Comparison of ENCODE assay signal across 14 cellular contexts in the genomic region with DNA sequence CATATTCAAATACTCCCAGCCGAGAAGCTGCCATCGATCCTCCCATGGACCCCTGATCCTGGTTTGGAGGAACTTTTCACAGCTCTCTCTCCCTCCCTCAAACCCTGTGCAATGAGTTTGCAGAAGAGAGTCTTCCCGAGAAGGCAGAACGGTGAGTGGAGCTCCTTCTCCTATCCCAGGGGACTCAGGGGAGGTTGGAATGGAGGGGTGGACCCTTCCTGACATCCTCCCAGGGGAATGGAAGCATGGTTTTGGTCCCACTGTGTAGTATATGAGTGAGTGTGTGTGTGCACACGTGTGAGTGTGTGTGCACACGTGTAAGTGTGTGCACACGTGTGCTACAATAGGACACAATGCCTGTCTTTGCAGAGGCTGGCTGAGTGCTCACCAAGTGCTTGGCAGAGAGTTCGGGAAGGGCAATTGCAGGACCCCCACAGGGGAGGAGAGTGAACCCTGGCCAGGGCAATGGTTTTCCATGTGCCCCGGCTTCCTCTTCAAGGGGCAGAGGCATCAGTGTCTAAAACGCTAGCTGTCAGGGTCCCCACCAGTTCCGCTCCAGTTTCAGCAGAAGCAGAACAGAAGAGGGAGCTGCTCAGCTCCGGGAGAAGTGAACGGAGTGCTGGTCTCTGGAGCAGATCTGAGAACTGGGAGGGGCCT. TPM values are rescaled to one million over a fixed set of nuclear protein-coding genes. Genes with fewer than 3 reads are reported as not detected.
DNase-seq lines count a peak whose midpoint lies in the region; ATAC-seq, FAIRE-seq and TF ChIP-seq lines count a peak whose summit lies in the region.
"Had no signal": no experiment of that assay in that cellular context is flagged by ENCODE, and none has a peak within 500 bp of the region (broad histone marks: within the 10 kb centered on the region; RNA-seq: fewer than 3 reads in every experiment).

No MANE protein-coding gene starts in this region.

- H3K4me1 ChIP-seq in GM23248 (ENCODE audit: insufficient read depth) (peaks cover 30% of the 10 kb centered on the region), K562 (replicated peaks in 1 of 2; ENCODE audit: control insufficient read depth in 2 of 2, insufficient read depth in 2 of 2, low read length in 2 of 2) (no peaks in the 10 kb centered on the region; a peak in 1 of 5 replicates), hepatocyte (ENCODE audit: insufficient read depth) (peaks cover 11% of the 10 kb centered on the region)

- 5 to 6% methylated on average over 13 of the region's 13 CpGs for WGBS in GM23248 (ENCODE audit: low coverage in 1 of 2, low lambda C conversion rate in 2 of 2, missing lambda C conversion rate in 2 of 2), 2 experiments
- 40% methylated on average over 13 of the region's 13 CpGs for WGBS in K562 (ENCODE audit: insufficient coverage, low coverage, missing lambda C conversion rate)
- 52% methylated on average over 13 of the region's 13 CpGs for WGBS in hepatocyte (ENCODE audit: low lambda C conversion rate, missing lambda C conversion rate)

- intact Hi-C loops in K562 (cut with micrococcal nuclease): no loop called here

- peak overlapping the region; percentile 66 for H3K4me2 ChIP-seq in GM23248 (ENCODE audit: unreplicated experiment)
- no peak overlapping the region for H3K4me2 ChIP-seq in K562 (ENCODE audit: insufficient read depth, low read length)
- peak overlapping the region; percentile 73 for H3K4me2 ChIP-seq in hepatocyte

- H3K79me2 ChIP-seq in GM23248 (ENCODE audit: insufficient read depth) (no peaks in the 10 kb centered on the region), K562 (ENCODE audit: control insufficient read depth, insufficient read depth, low read length) (no peaks in the 10 kb centered on the region), hepatocyte (no peaks in the 10 kb centered on the region)

- H3K9me3 ChIP-seq in GM23248 (ENCODE audit: low read depth) (no peaks in the 10 kb centered on the region), K562 (replicated peaks; ENCODE audit: control insufficient read depth, insufficient read depth, low read depth, low read length) (no peaks in the 10 kb centered on the region), hepatocyte (ENCODE audit: low read depth) (no peaks in the 10 kb centered on the region)

- DNase-seq in GM23248: peak; percentile 50
- DNase-seq in K562 (ENCODE audit: extremely low read depth in 1 of 4, low spot score in 3 of 4): no peak
- DNase-seq in hepatocyte (ENCODE audit: low spot score): no peak
- no peak for DNase-seq in skeletal muscle cell (ENCODE audit: low read depth)
- DNase-seq in HuH-7 (ENCODE audit: low spot score): no peak
- DNase-seq in NCI-H774 (lab: John Stamatoyannopoulos, UW): no peak
- DNase-seq in H4 (ENCODE audit: low spot score): no peak
- DNase-seq: activated CD4-positive, alpha-beta T cell treated with anti-CD3 and anti-CD28 coated beads, Interleukin-2, amount 50 U/mL, for 4 hours; activated naive CD4-positive, alpha-beta T cell treated with anti-CD3 and anti-CD28 coated beads for 36 hours; CD4-positive, CD25-positive, alpha-beta regulatory T cell; stimulated activated CD4-positive, alpha-beta T cell treated with anti-CD3 and anti-CD28 coated beads, Interleukin-2, amount 100 ng/mL, for 24 hours had no signal

- H2AFZ ChIP-seq in GM23248 (peak overlapping the region; percentile 65), K562 (ENCODE audit: low read depth, low read length) (no peak overlapping the region), hepatocyte (peak overlapping the region; percentile 7)

- TF ChIP-seq CTCF in K562 (IDR thresholded peaks at IDR 0.05 in 2 of 3, conservative IDR thresholded peaks at IDR 0.05 in 1 of 3; ENCODE audit: insufficient read depth in 2 of 3, low read depth in 1 of 3, low read length in 3 of 3): no peak
- TF ChIP-seq CTCF in hepatocyte (IDR thresholded peaks at IDR 0.05; ENCODE audit: poor library complexity): no peak

- TF ChIP-seq RAD21 in K562 (CRISPR knock-in tag; conservative IDR thresholded peaks at IDR 0.05 in 1 of 2, IDR thresholded peaks at IDR 0.05 in 1 of 2): no peak

- ATAC-seq in K562 (0 out of 3 replicates have a peak, but pooled peaks have one; percentile 22), HG02981 (IDR thresholded peaks at IDR 0.05; ENCODE audit: unreplicated experiment) (no peak)
- ATAC-seq: natural killer cell treated with Interleukin-12 subunit alpha and Interleukin-12 subunit beta and Interleukin-15 and Interleukin-18, amount 100 ng/mL, for 72 hours had no signal

- no peak for TF ChIP-seq EP300 in K562 (IDR thresholded peaks at IDR 0.05; ENCODE audit: low read length)

- H3K36me3 ChIP-seq in GM23248 (ENCODE audit: low read depth) (no peaks in the 10 kb centered on the region), K562 (ENCODE audit: control insufficient read depth, insufficient read depth, low read length) (no peaks in the 10 kb centered on the region), hepatocyte (replicated peaks; ENCODE audit: insufficient read depth, low read depth) (no peaks in the 10 kb centered on the region)

- H3K9me2 ChIP-seq in GM23248 (ENCODE audit: insufficient read depth) (no peaks in the 10 kb centered on the region), hepatocyte (replicated peaks; ENCODE audit: insufficient read depth) (no peaks in the 10 kb centered on the region)

- H3K27ac ChIP-seq in GM23248 (peak overlapping the region; percentile 85), K562 (ENCODE audit: extremely low read depth, low read depth, low read length) (no peak overlapping the region), hepatocyte (peak overlapping the region; percentile 81)

- H3F3A ChIP-seq in GM23248 (ENCODE audit: insufficient read depth): peaks cover 24% of the 10 kb centered on the region

- POLR2A ChIA-PET in K562 (lab: Yijun Ruan, JAX): interaction anchor here (0.6 to 1.0 kb wide), 4 partner anchors 9 to 1765 kb away, joined by 3 to 7 read pairs (median 4); no protein-coding TSS in a partner anchor

- in situ Hi-C loops in GM23248 (cut with MboI) (no loop called here), K562 (cut with MboI) (no loop called here)

- H4K20me1 ChIP-seq in GM23248 (ENCODE audit: insufficient read depth) (no peaks in the 10 kb centered on the region), K562 (replicated peaks; ENCODE audit: control insufficient read depth, insufficient read depth, low read length) (no peaks in the 10 kb centered on the region), hepatocyte (ENCODE audit: insufficient read depth, poor library complexity, severe bottlenecking) (no peaks in the 10 kb centered on the region)

- H3K27me3 ChIP-seq in GM23248 (replicated peaks; ENCODE audit: insufficient read depth) (no peaks in the 10 kb centered on the region), K562 (ENCODE audit: control insufficient read depth in 2 of 2, insufficient read depth in 2 of 2, low read length in 2 of 2) (no peaks in the 10 kb centered on the region), hepatocyte (peaks cover 16% of the 10 kb centered on the region)

- no peak for TF ChIP-seq POLR2A in K562 (conservative IDR thresholded peaks at IDR 0.05)

- peak overlapping the region; percentile 72 for H3K9ac ChIP-seq in GM23248
- H3K9ac ChIP-seq in K562 (ENCODE audit: insufficient read depth in 1 of 2, low read depth in 2 of 2, low read length in 2 of 2): no peak overlapping the region

- no peak for FAIRE-seq in K562 (lab: Jason Lieb, UNC)

- CTCF ChIA-PET in K562 (lab: Yijun Ruan, JAX; ENCODE audit: low intra/inter-chr PET ratio): no interaction called here

- no peaks in the 10 kb centered on the region for H3K9me1 ChIP-seq in K562 (ENCODE audit: control insufficient read depth, insufficient read depth, low read length)

- H3K4me3 ChIP-seq in GM23248 (peak overlapping the region; percentile 51), K562 (no peak overlapping the region), hepatocyte (no peak overlapping the region), skeletal muscle cell (ENCODE audit: low read depth, low read length) (peak overlapping the region; percentile 17)

- no TSS peak for BruUV-seq in K562 (replicated peaks; lab: Mats Ljungman, UMichigan)

RNA-seq across cellular contexts. Expression of a gene that starts 13.8 kb away (rescaled TPM):
- total RNA-seq in GM23248 (2014; rRNA removed; shearing (Covaris generic)): under 0.01 and 0.32 TPM in 2 replicates
- polyA plus RNA-seq in GM23248 (2016; fragmentation: Nextera tagmentation; extraction: Ambion mirVana) (0.53 and 0.94 TPM in 2 replicates), K562 (2011; rRNA removed) (3.1 and 13.3 TPM in 2 replicates), K562 (2014; fragmentation: Illumina TruSeq; extraction: Trizol) (15.2 and 17.7 TPM in 2 replicates), K562 (2014; fragmentation: Nextera tagmentation; extraction: Ambion mirVana) (1 to 10 TPM; 1.4 to 1.9 TPM), K562 (2014; rRNA removed) (15.0 and 18.8 TPM in 2 replicates), hepatocyte (0.92 and 2.4 TPM in 2 replicates)
- total RNA-seq in K562 (2011; cell fraction: chromatin; rRNA removed; ENCODE audit: low replicate concordance): 38.7 and 65.0 TPM in 2 replicates
- 25.1 and 33.4 TPM in 2 replicates for total RNA-seq in K562 (2011; cell fraction: nucleolus; rRNA removed)
- 22.6 and 27.1 TPM in 2 replicates for total RNA-seq in K562 (2011; cell fraction: nucleoplasm; rRNA removed)
- total RNA-seq in K562 (2014; rRNA removed) (5.6 and 5.9 TPM in 2 replicates), K562 (2014; rRNA removed; fragmentation: Illumina TruSeq; extraction: Trizol) (8.7 and 10.6 TPM in 2 replicates), K562 (2015; rRNA removed; fragmentation: Illumina TruSeq; extraction: Trizol) (7.6 and 8.1 TPM in 2 replicates), K562 (2021) (16.0 and 16.8 TPM in 2 replicates), hepatocyte (1.1 and 3.3 TPM in 2 replicates)
- polyA plus RNA-seq in K562 (2011; cell fraction: cytosol; rRNA removed): 2.6 and 10.3 TPM in 2 replicates
- 13.5 and 96.3 TPM in 2 replicates for polyA plus RNA-seq in K562 (2011; cell fraction: nucleus; rRNA removed)
- 10.6 and 19.0 TPM in 2 replicates for polyA plus RNA-seq in K562 (2012)
- polyA minus RNA-seq in K562 (2011; rRNA and poly(A)+ RNA removed): 4.0 and 12.0 TPM in 2 replicates
- polyA minus RNA-seq in K562 (2011; cell fraction: cytosol; rRNA and poly(A)+ RNA removed): 0.46 and 5.0 TPM in 2 replicates
- 5.4 and 23.2 TPM in 2 replicates for polyA minus RNA-seq in K562 (2011; cell fraction: nucleus; rRNA and poly(A)+ RNA removed)
- 0.06 and 0.17 TPM in 2 replicates for total RNA-seq in H4 (2014; rRNA removed; shearing (Covaris generic))
- total RNA-seq: NCI-H460 had no signal

RNA-seq across cellular contexts. Expression of a gene that starts 48.8 kb away (rescaled TPM):
- total RNA-seq in GM23248 (2014; rRNA removed; shearing (Covaris generic)): not detected in 2 replicates
- polyA plus RNA-seq in GM23248 (2016; fragmentation: Nextera tagmentation; extraction: Ambion mirVana): not detected in 2 replicates
- 121 and 131 TPM in 2 replicates for total RNA-seq in K562 (2011; cell fraction: chromatin; rRNA removed; ENCODE audit: low replicate concordance)
- 46.2 and 49.2 TPM in 2 replicates for total RNA-seq in K562 (2011; cell fraction: nucleolus; rRNA removed)
- total RNA-seq in K562 (2011; cell fraction: nucleoplasm; rRNA removed): 56.2 and 86.6 TPM in 2 replicates
- 32.1 and 52.2 TPM in 2 replicates for total RNA-seq in K562 (2014; rRNA removed)
- total RNA-seq in K562 (2014; rRNA removed; fragmentation: Illumina TruSeq; extraction: Trizol): 51.7 and 69.6 TPM in 2 replicates
- total RNA-seq in K562 (2015; rRNA removed; fragmentation: Illumina TruSeq; extraction: Trizol): 25.8 and 26.5 TPM in 2 replicates
- 36.3 and 36.5 TPM in 2 replicates for total RNA-seq in K562 (2021)
- polyA plus RNA-seq in K562 (2011; rRNA removed): 11.4 and 75.6 TPM in 2 replicates
- polyA plus RNA-seq in K562 (2011; cell fraction: cytosol; rRNA removed): 5.0 and 28.2 TPM in 2 replicates
- 13.9 and 76.2 TPM in 2 replicates for polyA plus RNA-seq in K562 (2011; cell fraction: nucleus; rRNA removed)
- polyA plus RNA-seq in K562 (2012): 22.9 and 27.3 TPM in 2 replicates
- 76.3 and 78.7 TPM in 2 replicates for polyA plus RNA-seq in K562 (2014; fragmentation: Illumina TruSeq; extraction: Trizol)
- polyA plus RNA-seq in K562 (2014; fragmentation: Nextera tagmentation; extraction: Ambion mirVana): 10 to 100 TPM; 78.3 to 83.3 TPM
- 62.1 and 79.4 TPM in 2 replicates for polyA plus RNA-seq in K562 (2014; rRNA removed)
- 10.7 and 54.7 TPM in 2 replicates for polyA minus RNA-seq in K562 (2011; rRNA and poly(A)+ RNA removed)
- polyA minus RNA-seq in K562 (2011; cell fraction: cytosol; rRNA and poly(A)+ RNA removed): 5.2 and 32.8 TPM in 2 replicates
- 12.0 and 40.0 TPM in 2 replicates for polyA minus RNA-seq in K562 (2011; cell fraction: nucleus; rRNA and poly(A)+ RNA removed)
- 0.32 TPM in 1 of 2 replicates, not detected in the other for total RNA-seq in hepatocyte
- 0.81 TPM in 1 of 2 replicates, not detected in the other for polyA plus RNA-seq in hepatocyte
- total RNA-seq in H4 (2014; rRNA removed; shearing (Covaris generic)): 0.25 and 1.7 TPM in 2 replicates
- total RNA-seq: activated naive CD4-positive, alpha-beta T cell treated with anti-CD3 and anti-CD28 coated beads for 36 hours; natural killer cell treated with Interleukin-12 subunit alpha and Interleukin-12 subunit beta and Interleukin-15 and Interleukin-18, amount 100 ng/mL, for 72 hours; NCI-H460 had no signal
- polyA plus RNA-seq: CD4-positive, CD25-positive, alpha-beta regulatory T cell had no signal

Comparison
In these comparisons a context has a peak if more than half of its experiments do, and no peak if none do; other contexts are left out.
1. H3K4me3 ChIP-seq: peak in GM23248 (single experiment) and skeletal muscle cell (single experiment); none in K562 (single experiment) and hepatocyte (single experiment).